ENCODE assay signal across 1 cellular context in the genomic region with DNA sequence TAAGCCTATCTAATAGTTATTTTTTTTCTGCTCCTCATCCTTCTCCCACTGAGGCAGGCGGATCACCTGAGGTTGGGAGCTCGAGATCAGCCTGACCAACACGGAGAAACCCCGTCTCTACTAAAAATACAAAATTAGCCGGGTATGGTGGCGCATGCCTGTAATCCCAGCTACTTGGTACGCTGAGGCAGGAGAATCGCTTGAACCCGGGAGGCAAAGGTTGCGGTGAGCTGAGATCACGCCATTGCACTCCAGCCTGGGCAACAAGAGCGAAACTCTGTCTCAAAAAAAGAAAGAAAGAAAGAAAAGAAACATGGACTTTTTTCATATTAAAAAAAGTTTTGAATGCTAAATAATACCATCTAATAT.
TF ChIP-seq lines count a peak whose summit lies in the region.

No MANE protein-coding gene starts in this region.

TF ChIP-seq in GM12878, 131 proteins besides CTCF, POLR2A, EP300 and RAD21:
- TF ChIP-seq, protein P1, sequence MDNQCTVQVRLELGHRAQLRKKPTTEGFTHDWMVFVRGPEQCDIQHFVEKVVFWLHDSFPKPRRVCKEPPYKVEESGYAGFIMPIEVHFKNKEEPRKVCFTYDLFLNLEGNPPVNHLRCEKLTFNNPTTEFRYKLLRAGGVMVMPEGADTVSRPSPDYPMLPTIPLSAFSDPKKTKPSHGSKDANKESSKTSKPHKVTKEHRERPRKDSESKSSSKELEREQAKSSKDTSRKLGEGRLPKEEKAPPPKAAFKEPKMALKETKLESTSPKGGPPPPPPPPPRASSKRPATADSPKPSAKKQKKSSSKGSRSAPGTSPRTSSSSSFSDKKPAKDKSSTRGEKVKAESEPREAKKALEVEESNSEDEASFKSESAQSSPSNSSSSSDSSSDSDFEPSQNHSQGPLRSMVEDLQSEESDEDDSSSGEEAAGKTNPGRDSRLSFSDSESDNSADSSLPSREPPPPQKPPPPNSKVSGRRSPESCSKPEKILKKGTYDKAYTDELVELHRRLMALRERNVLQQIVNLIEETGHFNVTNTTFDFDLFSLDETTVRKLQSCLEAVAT (IDR thresholded peaks at IDR 0.05), result peak; percentile 99
